In the genomic region with DNA sequence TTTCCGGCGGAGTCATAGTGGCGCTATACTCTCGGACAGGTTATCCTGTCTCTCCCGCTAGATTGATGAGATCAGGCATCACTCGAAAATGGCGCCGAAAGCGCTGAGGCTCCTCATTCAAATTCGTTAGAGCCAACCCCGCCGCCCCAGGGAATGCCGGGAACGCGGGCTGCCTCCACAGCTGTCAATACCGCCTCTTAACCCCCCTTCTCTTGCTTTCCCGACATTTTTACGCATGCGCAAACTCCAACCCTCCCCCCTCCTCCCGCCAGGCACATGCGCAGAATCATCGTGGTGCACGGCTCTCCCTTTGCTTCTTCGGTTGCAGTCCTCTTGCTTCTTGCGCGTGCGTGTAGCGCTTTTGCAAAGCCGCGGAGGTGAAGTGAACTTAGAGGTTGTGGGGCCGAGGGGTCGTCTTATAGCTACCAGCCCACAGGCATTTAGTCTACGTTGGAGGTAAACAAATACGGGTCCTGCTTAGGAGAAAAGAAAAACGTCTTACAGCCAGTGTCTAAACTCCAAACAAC, we compare ENCODE assay signal across 8 cellular contexts.
A peak's percentile ranks its signal among the peaks of the same experiment; 100 is the strongest.
DNase-seq lines count a peak whose midpoint lies in the region; ATAC-seq and TF ChIP-seq lines count a peak whose summit lies in the region.

No MANE protein-coding gene starts in this region.

- H3K27ac ChIP-seq in DND-41 (ENCODE audit: low read length) (peak overlapping the region; percentile 96), KOPT-K1 (ENCODE audit: low read depth, low read length, poor library complexity, severe bottlenecking) (peak overlapping the region; percentile 99), Peyer's patch (peak overlapping the region; percentile 82 to 96 (median 93)), esophagus squamous epithelium (peak overlapping the region; percentile 92 to 98 (median 94)), muscle layer of duodenum (ENCODE audit: low read length) (peak overlapping the region; percentile 85)

- peak; percentile 16 to 54 for TF ChIP-seq POLR2A in Peyer's patch (IDR thresholded peaks at IDR 0.05)
- TF ChIP-seq POLR2A in esophagus squamous epithelium (IDR thresholded peaks at IDR 0.05) = peak in 3 of 4 donors; percentile 6 to 58 (median 38)

- peak overlapping the region; percentile 61 for H2AFZ ChIP-seq in DND-41 (ENCODE audit: low read depth, low read length)

- H3K9ac ChIP-seq in DND-41 (ENCODE audit: low read depth, low read length) = peak overlapping the region; percentile 95

- H3K4me2 ChIP-seq in DND-41 (ENCODE audit: insufficient read depth, low read length) = peak overlapping the region; percentile 83

- no peak for TF ChIP-seq CTCF in DND-41 (IDR thresholded peaks at IDR 0.05; ENCODE audit: borderline replicate concordance, extremely low read depth, low read length, poor library complexity, severe bottlenecking)
- no peak for TF ChIP-seq CTCF in Peyer's patch (IDR thresholded peaks at IDR 0.05)
- TF ChIP-seq CTCF in esophagus squamous epithelium (IDR thresholded peaks at IDR 0.05) = peak in 1 of 6 experiments; percentile 16

- DNase-seq in DND-41 (peak; percentile 99), Peyer's patch (peak; percentile 98 to 99 (median 98)), activated T-helper 1 cell treated with Interleukin-2 at 50 U/mL for 16 hours (ENCODE audit: low read depth) (peak; percentile 97), esophagus squamous epithelium (lab: John Stamatoyannopoulos, UW) (peak; percentile 92)
- DNase-seq in stimulated activated CD8-positive, alpha-beta memory T cell treated with anti-CD3 and anti-CD28 coated beads, Interleukin-7, amount 100 ng/mL, for 24 hours (ENCODE audit: low read depth) = peak; percentile 97

- peaks cover 39% of the 10 kb centered on the region for H4K20me1 ChIP-seq in DND-41 (ENCODE audit: insufficient read depth, low read length)

- peaks cover 56% of the 10 kb centered on the region for H3K4me1 ChIP-seq in DND-41 (ENCODE audit: insufficient read depth, low read length)
- H3K4me1 ChIP-seq in Peyer's patch = peaks cover 0 to 20% (median 0%) of the 10 kb centered on the region in 4 donors
- peaks cover 7 to 63% (median 10%) of the 10 kb centered on the region in 3 donors for H3K4me1 ChIP-seq in esophagus squamous epithelium
- peaks cover 0 to 7% of the 10 kb centered on the region in 2 donors for H3K4me1 ChIP-seq in muscle layer of duodenum (ENCODE audit: control insufficient read depth in 1 of 2, insufficient read depth in 2 of 2, low read length in 2 of 2)

- intact Hi-C loops in esophagus squamous epithelium (cut with DNase I) = loop anchor here (2.0 to 10.0 kb wide), 4 partner anchors 40 to 833 kb away; a partner anchor contains a TSS

- H3K36me3 ChIP-seq in DND-41 (ENCODE audit: insufficient read depth, low read length) = peaks cover 27% of the 10 kb centered on the region
- peaks cover 38% of the 10 kb centered on the region for H3K36me3 ChIP-seq in KOPT-K1 (ENCODE audit: insufficient read depth, low read length)
- no peaks in the 10 kb centered on the region for H3K36me3 ChIP-seq in Peyer's patch
- H3K36me3 ChIP-seq in esophagus squamous epithelium = no peaks in the 10 kb centered on the region
- H3K36me3 ChIP-seq in muscle layer of duodenum (ENCODE audit: control insufficient read depth in 1 of 2, insufficient read depth in 2 of 2, low read length in 2 of 2) = no peaks in the 10 kb centered on the region

- no peaks in the 10 kb centered on the region for H3K27me3 ChIP-seq in DND-41 (ENCODE audit: insufficient read depth, low read length, poor library complexity)
- H3K27me3 ChIP-seq in Peyer's patch = no peaks in the 10 kb centered on the region
- H3K27me3 ChIP-seq in esophagus squamous epithelium = peaks cover 0 to 29% (median 0%) of the 10 kb centered on the region in 4 donors
- no peaks in the 10 kb centered on the region for H3K27me3 ChIP-seq in muscle layer of duodenum (ENCODE audit: low read depth, low read length)

- H3K4me3 ChIP-seq in DND-41 (ENCODE audit: low read depth in 1 of 2, low read length in 2 of 2) (peak overlapping the region; percentile 58 to 90), Peyer's patch (peak overlapping the region; percentile 81 to 93 (median 83)), esophagus squamous epithelium (peak overlapping the region; percentile 75 to 84 (median 78)), muscle layer of duodenum (ENCODE audit: low read depth in 1 of 2, low read length in 2 of 2) (peak overlapping the region; percentile 92 to 93)

- peaks cover 97% of the 10 kb centered on the region for H3K79me2 ChIP-seq in DND-41 (ENCODE audit: insufficient read depth, low read length)

- H3K9me3 ChIP-seq in DND-41 (ENCODE audit: insufficient read depth, low read length, severe bottlenecking) (no peaks in the 10 kb centered on the region), KOPT-K1 (ENCODE audit: insufficient read depth, low read length, poor library complexity, severe bottlenecking) (no peaks in the 10 kb centered on the region), Peyer's patch (no peaks in the 10 kb centered on the region), esophagus squamous epithelium (no peaks in the 10 kb centered on the region), muscle layer of duodenum (ENCODE audit: control insufficient read depth in 1 of 2, low read length in 2 of 2) (no peaks in the 10 kb centered on the region)

- ATAC-seq in DND-41 (ENCODE audit: insufficient read depth, low read depth) (peak; percentile 73), GM21825 (IDR thresholded peaks at IDR 0.05; ENCODE audit: unreplicated experiment) (peak; percentile 63)

- WGBS in esophagus squamous epithelium, 2 donors = 0 to 1% methylated on average over 30 to 35 of the region's 35 CpGs

Comparison
In these comparisons a context has a peak if more than half of its experiments do, and no peak if none do; other contexts are left out.
1. Peak in every context shown above with its lines: DNase-seq, ATAC-seq, H3K4me3 ChIP-seq and H3K27ac ChIP-seq.